8 cellular contexts compared by ENCODE assay signal in genomic region chr3:197749601-197750395, GRCh38. TPM values are rescaled to one million over a fixed set of nuclear protein-coding genes. Genes with fewer than 3 reads are reported as not detected.
DNase-seq lines count a peak whose midpoint lies in the region; ATAC-seq and TF ChIP-seq lines count a peak whose summit lies in the region.

Gene FYTTD1, plus strand, starts transcription at chr3:197749883. Its CDS starts 89 bp downstream, at chr3:197749972.

- H3K4me2 ChIP-seq in GM23338: peak within 1 kb of the TSS; percentile 95

- peaks cover 25% of the 10 kb centered on the region for H3K4me1 ChIP-seq in GM23338 (ENCODE audit: insufficient read depth)
- peaks cover 10% of the 10 kb centered on the region for H3K4me1 ChIP-seq in RWPE2 (ENCODE audit: insufficient read depth, poor library complexity, severe bottlenecking)

- H3K27me3 Mint-ChIP-seq in GM23338 (ENCODE audit: insufficient read depth, low read depth, poor library complexity): peaks cover 25% of the 10 kb centered on the region
- H3K27me3 Mint-ChIP-seq in activated T-helper 2 cell treated with anti-CD3 and anti-CD28 coated beads, Interferon-gamma antibody, Interleukin-2, Interleukin-4, amounts not matched to agents 10 μg/mL and 5 μg/mL and 100 μg/mL, durations not matched to agents 14 hours and 24 hours and 36 hours (ENCODE audit: low read depth): peaks cover 4% of the 10 kb centered on the region
- H3K27me3 Mint-ChIP-seq in natural killer cell treated with Interleukin-12 subunit alpha and Interleukin-12 subunit beta and Interleukin-15 and Interleukin-18, amount 100 ng/mL, for 72 hours: no peaks in the 10 kb centered on the region

- no peak within 1 kb of the TSS for H3K27ac Mint-ChIP-seq in GM23338
- H3K27ac Mint-ChIP-seq in activated T-helper 2 cell treated with anti-CD3 and anti-CD28 coated beads, Interferon-gamma antibody, Interleukin-2, Interleukin-4, amounts not matched to agents 10 μg/mL and 5 μg/mL and 100 μg/mL, durations not matched to agents 14 hours and 24 hours and 36 hours: peak within 1 kb of the TSS; percentile 93
- H3K27ac Mint-ChIP-seq in natural killer cell treated with Interleukin-12 subunit alpha and Interleukin-12 subunit beta and Interleukin-15 and Interleukin-18, amount 100 ng/mL, for 72 hours: peak within 1 kb of the TSS; percentile 94 to 95

- TF ChIP-seq CTCF in GM23338 (conservative IDR thresholded peaks at IDR 0.05; ENCODE audit: low read depth in 2 of 2) (peak in 1 of 2 experiments; percentile 41; a peak in 1 of 4 replicates), LNCaP clone FGC (IDR thresholded peaks at IDR 0.05; ENCODE audit: control insufficient read depth, extremely low read depth, insufficient read depth) (peak; percentile 70), RWPE2 (IDR thresholded peaks at IDR 0.05; ENCODE audit: poor library complexity, severe bottlenecking) (peak; percentile 73)

- H4K20me1 ChIP-seq in GM23338 (replicated peaks; ENCODE audit: insufficient read depth): 0 out of 2 replicates have a peak, but pooled peaks cover 5% of the 10 kb centered on the region

- no peaks in the 10 kb centered on the region for H3K9me2 ChIP-seq in GM23338 (ENCODE audit: insufficient read depth)

- DNase-seq in EH (ENCODE audit: low read depth): peak; percentile 88
- DNase-seq in GM23338 (ENCODE audit: low spot score): peak; percentile 77
- DNase-seq in LNCaP clone FGC (ENCODE audit: low read depth): peak; percentile 47
- DNase-seq in RWPE2 (ENCODE audit: low spot score): peak; percentile 80
- peak; percentile 81 for DNase-seq in activated T-helper 2 cell treated with anti-CD3 and anti-CD28 coated beads, Interferon-gamma antibody, Interleukin-2, Interleukin-4, amounts not matched to agents 10 μg/mL and 5 μg/mL and 100 μg/mL, durations not matched to agents 14 hours and 24 hours and 36 hours (ENCODE audit: low spot score)
- DNase-seq in fibroblast of peridontal ligament (ENCODE audit: extremely low read depth): peak; percentile 80
- DNase-seq in natural killer cell treated with Interleukin-12 subunit alpha and Interleukin-12 subunit beta and Interleukin-15 and Interleukin-18, amount 100 ng/mL, for 72 hours (ENCODE audit: low spot score): peak; percentile 95
- DNase-seq in stimulated activated naive CD4-positive, alpha-beta T cell treated with Interleukin-2 at 50 U/mL for 16 hours (lab: John Stamatoyannopoulos, UW): peak; percentile 83

- H3K79me2 ChIP-seq in GM23338 (replicated peaks; ENCODE audit: insufficient read depth): peaks cover 28% of the 10 kb centered on the region

- ATAC-seq in GM23338 (peak; percentile 84), RWPE2 (ENCODE audit: low read depth) (peak; percentile 82)
- ATAC-seq in natural killer cell treated with Interleukin-12 subunit alpha and Interleukin-12 subunit beta and Interleukin-15 and Interleukin-18, amount 100 ng/mL, for 72 hours: peak; percentile 93 to 95

- H3K4me3 ChIP-seq in GM23338 (peak within 1 kb of the TSS; percentile 91), LNCaP clone FGC (ENCODE audit: low read depth, low read length) (peak within 1 kb of the TSS; percentile 76), RWPE2 (ENCODE audit: severe bottlenecking) (peak within 1 kb of the TSS; percentile 54)

- H3K27ac ChIP-seq in GM23338 (ENCODE audit: low read depth): no peak within 1 kb of the TSS
- H3K27ac ChIP-seq in RWPE2 (ENCODE audit: poor library complexity, severe bottlenecking): peak within 1 kb of the TSS; percentile 80

- peaks cover 21% of the 10 kb centered on the region for H3K4me1 Mint-ChIP-seq in GM23338
- H3K4me1 Mint-ChIP-seq in activated T-helper 2 cell treated with anti-CD3 and anti-CD28 coated beads, Interferon-gamma antibody, Interleukin-2, Interleukin-4, amounts not matched to agents 10 μg/mL and 5 μg/mL and 100 μg/mL, durations not matched to agents 14 hours and 24 hours and 36 hours (ENCODE audit: low read depth): peaks cover 30% of the 10 kb centered on the region
- H3K4me1 Mint-ChIP-seq in natural killer cell treated with Interleukin-12 subunit alpha and Interleukin-12 subunit beta and Interleukin-15 and Interleukin-18, amount 100 ng/mL, for 72 hours (ENCODE audit: low read depth in 2 of 2): peaks cover 32 to 44% of the 10 kb centered on the region in 2 donors

- no peaks in the 10 kb centered on the region for H3K9me3 ChIP-seq in RWPE2 (ENCODE audit: severe bottlenecking)

- no peaks in the 10 kb centered on the region; the same call in 2 of the 3 replicates for H3K36me3 Mint-ChIP-seq in GM23338 (ENCODE audit: low read depth)
- peaks cover 6% of the 10 kb centered on the region for H3K36me3 Mint-ChIP-seq in activated T-helper 2 cell treated with anti-CD3 and anti-CD28 coated beads, Interferon-gamma antibody, Interleukin-2, Interleukin-4, amounts not matched to agents 10 μg/mL and 5 μg/mL and 100 μg/mL, durations not matched to agents 14 hours and 24 hours and 36 hours (ENCODE audit: low read depth)
- no peaks in the 10 kb centered on the region for H3K36me3 Mint-ChIP-seq in natural killer cell treated with Interleukin-12 subunit alpha and Interleukin-12 subunit beta and Interleukin-15 and Interleukin-18, amount 100 ng/mL, for 72 hours

- H3K36me3 ChIP-seq in GM23338 (ENCODE audit: insufficient read depth) (no peaks in the 10 kb centered on the region), RWPE2 (ENCODE audit: low read depth) (no peaks in the 10 kb centered on the region)

- intact Hi-C loops in activated T-helper 2 cell treated with anti-CD3 and anti-CD28 coated beads, Interferon-gamma antibody, Interleukin-2, Interleukin-4, amounts not matched to agents 10 μg/mL and 5 μg/mL and 100 μg/mL, durations not matched to agents 14 hours and 24 hours and 36 hours (cut with micrococcal nuclease): loop anchor here (1.0 to 5.0 kb wide), 5 partner anchors 12 to 213 kb away; partner anchors contain the start of gene LMLN

- peaks cover 13% of the 10 kb centered on the region; the same call in 1 of the 2 replicates for H3F3A ChIP-seq in GM23338 (replicated peaks; ENCODE audit: low read depth)

- H3K27me3 ChIP-seq in GM23338 (ENCODE audit: insufficient read depth) (peaks cover 54% of the 10 kb centered on the region), RWPE2 (ENCODE audit: insufficient read depth, poor library complexity, severe bottlenecking) (no peaks in the 10 kb centered on the region)

- H3K9me3 Mint-ChIP-seq in GM23338: no peaks in the 10 kb centered on the region
- no peaks in the 10 kb centered on the region for H3K9me3 Mint-ChIP-seq in activated T-helper 2 cell treated with anti-CD3 and anti-CD28 coated beads, Interferon-gamma antibody, Interleukin-2, Interleukin-4, amounts not matched to agents 10 μg/mL and 5 μg/mL and 100 μg/mL, durations not matched to agents 14 hours and 24 hours and 36 hours
- H3K9me3 Mint-ChIP-seq in natural killer cell treated with Interleukin-12 subunit alpha and Interleukin-12 subunit beta and Interleukin-15 and Interleukin-18, amount 100 ng/mL, for 72 hours: no peaks in the 10 kb centered on the region

- peak within 1 kb of the TSS; percentile 95 for H2AFZ ChIP-seq in GM23338

- H3K4me3 Mint-ChIP-seq in GM23338: peak within 1 kb of the TSS; percentile 94
- peak within 1 kb of the TSS; percentile 93 for H3K4me3 Mint-ChIP-seq in activated T-helper 2 cell treated with anti-CD3 and anti-CD28 coated beads, Interferon-gamma antibody, Interleukin-2, Interleukin-4, amounts not matched to agents 10 μg/mL and 5 μg/mL and 100 μg/mL, durations not matched to agents 14 hours and 24 hours and 36 hours (ENCODE audit: low read depth)
- H3K4me3 Mint-ChIP-seq in natural killer cell treated with Interleukin-12 subunit alpha and Interleukin-12 subunit beta and Interleukin-15 and Interleukin-18, amount 100 ng/mL, for 72 hours: peak within 1 kb of the TSS; percentile 99

TF ChIP-seq in GM23338, 12 proteins besides CTCF, POLR2A, EP300 and RAD21:
- TF ChIP-seq POLR2AphosphoS5 (IDR thresholded peaks at IDR 0.05; ENCODE audit: low read depth) (0 out of 2 replicates have a peak, but pooled peaks have one; percentile 6), ZNF331 (CRISPR knock-in tag; IDR thresholded peaks at IDR 0.05; ENCODE audit: low read depth) (no peak)
TF ChIP-seq in GM23338: peak in this region for 1.

RNA-seq across cellular contexts. Expression of gene FYTTD1, which starts in this region (rescaled TPM):
- total RNA-seq in GM23338 (2014; rRNA removed; shearing (Covaris generic)): 13.7 and 24.7 TPM in 2 replicates
- polyA plus RNA-seq in GM23338 (2016; fragmentation: Nextera tagmentation; extraction: Ambion mirVana): 14.0 and 14.8 TPM in 2 replicates
- 57.5 and 63.0 TPM in 2 replicates for total RNA-seq in activated T-helper 2 cell treated with anti-CD3 and anti-CD28 coated beads, Interferon-gamma antibody, Interleukin-2, Interleukin-4, amounts not matched to agents 10 μg/mL and 5 μg/mL and 100 μg/mL, durations not matched to agents 14 hours and 24 hours and 36 hours
- total RNA-seq in natural killer cell treated with Interleukin-12 subunit alpha and Interleukin-12 subunit beta and Interleukin-15 and Interleukin-18, amount 100 ng/mL, for 72 hours: 10 to 100 TPM; 36.0 to 66.1 TPM
